18 cellular contexts compared by ENCODE assay signal in the genomic region with DNA sequence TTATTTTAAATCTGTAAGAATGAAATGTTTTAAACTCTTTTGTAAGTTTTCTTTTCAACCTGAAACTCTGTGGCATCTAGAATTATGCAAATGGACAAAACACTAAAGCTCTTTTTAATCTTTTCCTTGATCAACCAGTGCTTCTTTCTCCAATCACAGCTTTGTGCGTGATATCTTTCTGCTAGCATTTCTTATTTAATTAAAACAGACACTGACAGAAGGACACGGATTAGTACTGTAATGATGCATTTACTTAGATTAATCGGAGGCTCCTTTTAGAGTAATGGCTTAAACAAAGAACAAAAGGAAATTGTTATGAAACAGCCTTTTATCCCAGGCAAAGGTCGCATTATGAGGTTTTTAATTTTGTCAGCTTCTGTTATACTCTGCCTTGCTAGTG. TPM values are rescaled to one million over a fixed set of nuclear protein-coding genes. Genes with fewer than 3 reads are reported as not detected.
DNase-seq lines count a peak whose midpoint lies in the region; ATAC-seq and TF ChIP-seq lines count a peak whose summit lies in the region.
"Had no signal": no experiment of that assay in that cellular context is flagged by ENCODE, and none has a peak within 500 bp of the region (broad histone marks: within the 10 kb centered on the region; RNA-seq: fewer than 3 reads in every experiment).

No MANE protein-coding gene starts in this region.

- H3K9me3 Mint-ChIP-seq in GM23338, result no peaks in the 10 kb centered on the region

- H3K4me2 ChIP-seq in GM23338 (peak overlapping the region; percentile 35; the same call in 1 of the 2 replicates), neural cell (ENCODE audit: low read length) (no peak overlapping the region)
- H3K4me2 ChIP-seq: KMS-11 had no signal

- ATAC-seq in GM23338 (no peak), left lobe of liver (no peak)
- ATAC-seq in activated CD4-positive, CD25-positive, alpha-beta regulatory T cell treated with anti-CD3 and anti-CD28 coated beads, Interleukin-2, amount 50 U/mL, for 24 hours, result no peak

- H3K9me3 ChIP-seq in SK-N-MC (ENCODE audit: low read depth, low read length) (no peaks in the 10 kb centered on the region), neural cell (ENCODE audit: low read length) (no peaks in the 10 kb centered on the region), Peyer's patch (no peaks in the 10 kb centered on the region)

- H3K27me3 ChIP-seq in GM23338 (ENCODE audit: insufficient read depth), result peaks cover 100% of the 10 kb centered on the region
- H3K27me3 ChIP-seq in neural cell (ENCODE audit: insufficient read depth, low read depth, low read length), result no peaks in the 10 kb centered on the region
- H3K27me3 ChIP-seq in Peyer's patch, result no peaks in the 10 kb centered on the region

- no peak overlapping the region for H3K27ac Mint-ChIP-seq in GM23338
- H3K27ac Mint-ChIP-seq: CD14-positive monocyte, H9 had no signal

- TF ChIP-seq RAD21 in neural cell (conservative IDR thresholded peaks at IDR 0.05), result no peak

- H3K27ac ChIP-seq in GM23338 (ENCODE audit: low read depth) (no peak overlapping the region), SK-N-MC (peak overlapping the region; percentile 61), neural cell (ENCODE audit: low read length) (no peak overlapping the region), Peyer's patch (no peak overlapping the region)
- H3K27ac ChIP-seq: KMS-11 had no signal

- H3K9me2 ChIP-seq in GM23338 (ENCODE audit: insufficient read depth), result no peaks in the 10 kb centered on the region
- no peaks in the 10 kb centered on the region for H3K9me2 ChIP-seq in neural cell (ENCODE audit: insufficient read depth, low read length)

- TF ChIP-seq CTCF in GM23338 (conservative IDR thresholded peaks at IDR 0.05; ENCODE audit: low read depth in 2 of 2) (no peak), neural cell (IDR thresholded peaks at IDR 0.05; ENCODE audit: poor library complexity, severe bottlenecking) (no peak), Peyer's patch (IDR thresholded peaks at IDR 0.05) (no peak)

- DNase-seq in GM23338 (ENCODE audit: low spot score) (no peak), SK-N-MC (ENCODE audit: low read depth, low spot score) (no peak), superior temporal gyrus (ENCODE audit: extremely low spot score) (peak; percentile 25), Peyer's patch (no peak), left lobe of liver (ENCODE audit: low spot score) (no peak)
- DNase-seq: AML-193, COR-L47, H9, NCI-H1048, NCI-H1694, OCI-M1, RPMI8226, SIG-M5 had no signal

- no peaks in the 10 kb centered on the region for H3K36me3 ChIP-seq in GM23338 (ENCODE audit: insufficient read depth)
- peaks cover 12% of the 10 kb centered on the region for H3K36me3 ChIP-seq in SK-N-MC (ENCODE audit: insufficient read depth, low read length)
- no peaks in the 10 kb centered on the region for H3K36me3 ChIP-seq in neural cell (ENCODE audit: insufficient read depth, low read length)
- no peaks in the 10 kb centered on the region for H3K36me3 ChIP-seq in Peyer's patch

- H2AFZ ChIP-seq in GM23338, result no peak overlapping the region
- H2AFZ ChIP-seq in neural cell (ENCODE audit: low read depth, low read length), result no peak overlapping the region

- H3K4me3 Mint-ChIP-seq in GM23338, result no peak overlapping the region
- H3K4me3 Mint-ChIP-seq: CD14-positive monocyte, H9 had no signal

- no peaks in the 10 kb centered on the region for H3K36me3 Mint-ChIP-seq in GM23338 (ENCODE audit: low read depth)
- H3K36me3 Mint-ChIP-seq: CD14-positive monocyte had no signal

- H4K20me1 ChIP-seq in GM23338 (replicated peaks; ENCODE audit: insufficient read depth) (peaks cover 10% of the 10 kb centered on the region; the same call in 1 of the 2 replicates), neural cell (ENCODE audit: insufficient read depth) (no peaks in the 10 kb centered on the region)

- no peak for TF ChIP-seq POLR2A in Peyer's patch (IDR thresholded peaks at IDR 0.05)

- H3K4me3 ChIP-seq in GM23338 (no peak overlapping the region), SK-N-MC (no peak overlapping the region), neural cell (ENCODE audit: low read length) (peak overlapping the region; percentile 6), Peyer's patch (no peak overlapping the region)

- peaks cover 49% of the 10 kb centered on the region for H3K4me1 Mint-ChIP-seq in GM23338
- H3K4me1 Mint-ChIP-seq: CD14-positive monocyte had no signal

- TF ChIP-seq EP300 in neural cell (conservative IDR thresholded peaks at IDR 0.05; ENCODE audit: poor library complexity, severe bottlenecking), result no peak

- H3F3A ChIP-seq in GM23338 (replicated peaks; ENCODE audit: low read depth), result no peaks in the 10 kb centered on the region
- no peaks in the 10 kb centered on the region for H3F3A ChIP-seq in neural cell (ENCODE audit: insufficient read depth, low read length, poor library complexity, severe bottlenecking)

- H3K9ac ChIP-seq in SK-N-MC (ENCODE audit: insufficient read length) (no peak overlapping the region), neural cell (ENCODE audit: low read length) (no peak overlapping the region)
- H3K9ac ChIP-seq: KMS-11 had no signal

- H3K27me3 Mint-ChIP-seq in GM23338 (ENCODE audit: insufficient read depth, low read depth, poor library complexity), result peaks cover 79% of the 10 kb centered on the region

- H3K4me1 ChIP-seq in GM23338 (ENCODE audit: insufficient read depth) (peaks cover 41% of the 10 kb centered on the region), Peyer's patch (peaks cover 0 to 8% (median 0%) of the 10 kb centered on the region in 4 donors)

- H3K79me2 ChIP-seq in GM23338 (replicated peaks; ENCODE audit: insufficient read depth) (no peaks in the 10 kb centered on the region), neural cell (replicated peaks; ENCODE audit: insufficient read depth, low read length) (no peaks in the 10 kb centered on the region)

TF ChIP-seq in GM23338, 12 proteins besides CTCF, POLR2A, EP300 and RAD21 (continues in another document):
- TF ChIP-seq STAT1 (IDR thresholded peaks at IDR 0.05; ENCODE audit: unreplicated experiment) (no peak), NANOG (IDR thresholded peaks at IDR 0.05; ENCODE audit: borderline replicate concordance) (no peak), ZNF114 (CRISPR knock-in tag; IDR thresholded peaks at IDR 0.05) (no peak), ZNF331 (CRISPR knock-in tag; IDR thresholded peaks at IDR 0.05; ENCODE audit: low read depth) (no peak)

TF ChIP-seq in neural cell, 6 proteins besides CTCF, POLR2A, EP300 and RAD21:
- no peak for TF ChIP-seq POLR2AphosphoS5 (IDR thresholded peaks at IDR 0.05)
- no peak for TF ChIP-seq EZH2 (IDR thresholded peaks at IDR 0.05; ENCODE audit: borderline replicate concordance, insufficient read depth, low read length, poor library complexity, severe bottlenecking)
- TF ChIP-seq, protein P1, sequence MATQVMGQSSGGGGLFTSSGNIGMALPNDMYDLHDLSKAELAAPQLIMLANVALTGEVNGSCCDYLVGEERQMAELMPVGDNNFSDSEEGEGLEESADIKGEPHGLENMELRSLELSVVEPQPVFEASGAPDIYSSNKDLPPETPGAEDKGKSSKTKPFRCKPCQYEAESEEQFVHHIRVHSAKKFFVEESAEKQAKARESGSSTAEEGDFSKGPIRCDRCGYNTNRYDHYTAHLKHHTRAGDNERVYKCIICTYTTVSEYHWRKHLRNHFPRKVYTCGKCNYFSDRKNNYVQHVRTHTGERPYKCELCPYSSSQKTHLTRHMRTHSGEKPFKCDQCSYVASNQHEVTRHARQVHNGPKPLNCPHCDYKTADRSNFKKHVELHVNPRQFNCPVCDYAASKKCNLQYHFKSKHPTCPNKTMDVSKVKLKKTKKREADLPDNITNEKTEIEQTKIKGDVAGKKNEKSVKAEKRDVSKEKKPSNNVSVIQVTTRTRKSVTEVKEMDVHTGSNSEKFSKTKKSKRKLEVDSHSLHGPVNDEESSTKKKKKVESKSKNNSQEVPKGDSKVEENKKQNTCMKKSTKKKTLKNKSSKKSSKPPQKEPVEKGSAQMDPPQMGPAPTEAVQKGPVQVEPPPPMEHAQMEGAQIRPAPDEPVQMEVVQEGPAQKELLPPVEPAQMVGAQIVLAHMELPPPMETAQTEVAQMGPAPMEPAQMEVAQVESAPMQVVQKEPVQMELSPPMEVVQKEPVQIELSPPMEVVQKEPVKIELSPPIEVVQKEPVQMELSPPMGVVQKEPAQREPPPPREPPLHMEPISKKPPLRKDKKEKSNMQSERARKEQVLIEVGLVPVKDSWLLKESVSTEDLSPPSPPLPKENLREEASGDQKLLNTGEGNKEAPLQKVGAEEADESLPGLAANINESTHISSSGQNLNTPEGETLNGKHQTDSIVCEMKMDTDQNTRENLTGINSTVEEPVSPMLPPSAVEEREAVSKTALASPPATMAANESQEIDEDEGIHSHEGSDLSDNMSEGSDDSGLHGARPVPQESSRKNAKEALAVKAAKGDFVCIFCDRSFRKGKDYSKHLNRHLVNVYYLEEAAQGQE (IDR thresholded peaks at IDR 0.05; ENCODE audit: borderline replicate concordance), result no peak
- no peak for TF ChIP-seq TAF1 (IDR thresholded peaks at IDR 0.05; ENCODE audit: low read depth)
- no peak for TF ChIP-seq SMC3 (conservative IDR thresholded peaks at IDR 0.05; ENCODE audit: poor library complexity)

RNA-seq across cellular contexts. Expression of gene SOX6, which starts 48.4 kb away (rescaled TPM):
- total RNA-seq in GM23338 (2014; rRNA removed; shearing (Covaris generic)), result 0.03 and 0.70 TPM in 2 replicates
- polyA plus RNA-seq in GM23338 (2016; fragmentation: Nextera tagmentation; extraction: Ambion mirVana) (0.31 and 0.66 TPM in 2 replicates), neural cell (2.2 and 3.3 TPM in 2 replicates)
- polyA minus RNA-seq in neural cell, result 19.5 and 24.8 TPM in 2 replicates
- total RNA-seq in Peyer's patch (100 to 1,000 TPM; 144 to 205 (median 161) TPM), left lobe of liver (14.1 TPM)
- total RNA-seq: H9, M059J had no signal
- polyA plus RNA-seq: CD14-positive monocyte had no signal
